In genomic region chr17:616407-616806, GRCh38 we compare ENCODE assay signal across 27 cellular contexts.
"Had no signal": no experiment of that assay in that cellular context is flagged by ENCODE, and none has a peak within 500 bp of the region (broad histone marks: within the 10 kb centered on the region; RNA-seq: fewer than 3 reads in every experiment).

No MANE protein-coding gene starts in this region.

- H3K27ac ChIP-seq: ascending aorta, brain microvascular endothelial cell, esophagus muscularis mucosa, foreskin keratinocyte, heart left ventricle, lower lobe of right lung, thoracic aorta had no signal

- H3K4me3 ChIP-seq: adrenal gland, ascending aorta, esophagus muscularis mucosa, heart left ventricle, left lung, lower lobe of right lung, thoracic aorta had no signal

- H3K4me3 Mint-ChIP-seq: activated B cell treated with CpG ODN at 0.5 μM for 24 hours; activated CD4-positive, alpha-beta T cell treated with anti-CD3 and anti-CD28 coated beads for 36 hours; activated CD8-positive, alpha-beta memory T cell treated with anti-CD3 and anti-CD28 coated beads, Interleukin-2, amount 10 ng/mL, durations not matched to agents 7 days and 5 days; activated CD8-positive, alpha-beta T cell treated with anti-CD3 and anti-CD28 coated beads, Interleukin-2, amount 10 ng/mL, durations not matched to agents 7 days and 5 days; activated naive CD8-positive, alpha-beta T cell; naive B cell; neural crest cell; T-helper 2 cell treated with Interferon-gamma antibody and Interleukin-4, amounts not matched to agents 5 μg/mL and 100 μg/mL, for 36 hours had no signal

- H3K9me3 ChIP-seq: adrenal gland, ascending aorta, esophagus muscularis mucosa, heart left ventricle, left lung, lower lobe of right lung, thoracic aorta had no signal

- H3K4me1 Mint-ChIP-seq: activated B cell treated with CpG ODN at 0.5 μM for 24 hours; activated CD4-positive, alpha-beta T cell treated with anti-CD3 and anti-CD28 coated beads for 36 hours; activated CD8-positive, alpha-beta memory T cell treated with anti-CD3 and anti-CD28 coated beads, Interleukin-2, amount 10 ng/mL, durations not matched to agents 7 days and 5 days; neural crest cell had no signal

- H3K9me3 Mint-ChIP-seq: activated B cell treated with CpG ODN at 0.5 μM for 24 hours, naive B cell had no signal

- H3K27me3 Mint-ChIP-seq: activated B cell treated with CpG ODN at 0.5 μM for 24 hours; activated CD4-positive, alpha-beta T cell treated with anti-CD3 and anti-CD28 coated beads for 36 hours; activated CD8-positive, alpha-beta memory T cell treated with anti-CD3 and anti-CD28 coated beads, Interleukin-2, amount 10 ng/mL, durations not matched to agents 7 days and 5 days; activated naive CD8-positive, alpha-beta T cell; naive B cell had no signal

- H3K27ac Mint-ChIP-seq: activated B cell treated with CpG ODN at 0.5 μM for 24 hours; activated CD4-positive, alpha-beta T cell treated with anti-CD3 and anti-CD28 coated beads for 36 hours; activated CD8-positive, alpha-beta memory T cell treated with anti-CD3 and anti-CD28 coated beads, Interleukin-2, amount 10 ng/mL, durations not matched to agents 7 days and 5 days; activated CD8-positive, alpha-beta T cell treated with anti-CD3 and anti-CD28 coated beads, Interleukin-2, amount 10 ng/mL, durations not matched to agents 7 days and 5 days; activated naive CD8-positive, alpha-beta T cell; activated T-helper 2 cell treated with anti-CD3 and anti-CD28 coated beads, Interferon-gamma antibody, Interleukin-2, Interleukin-4, amounts not matched to agents 10 μg/mL and 5 μg/mL and 100 μg/mL, durations not matched to agents 14 hours and 24 hours and 36 hours; T-helper 2 cell treated with Interferon-gamma antibody and Interleukin-4, amounts not matched to agents 5 μg/mL and 100 μg/mL, for 36 hours had no signal

- H3K27me3 ChIP-seq: adrenal gland, ascending aorta, brain microvascular endothelial cell, esophagus muscularis mucosa, foreskin keratinocyte, heart left ventricle, left lung had no signal

- H3K4me1 ChIP-seq: ascending aorta, esophagus muscularis mucosa, foreskin keratinocyte, lower lobe of right lung had no signal

- DNase-seq: activated B cell treated with CpG ODN at 0.5 μM for 24 hours; activated CD4-positive, alpha-beta T cell treated with anti-CD3 and anti-CD28 coated beads for 36 hours; activated CD8-positive, alpha-beta memory T cell treated with anti-CD3 and anti-CD28 coated beads, Interleukin-2, amount 10 ng/mL, durations not matched to agents 7 days and 5 days; activated CD8-positive, alpha-beta T cell treated with anti-CD3 and anti-CD28 coated beads, Interleukin-2, amount 10 ng/mL, durations not matched to agents 7 days and 5 days; activated T-cell treated with anti-CD3 and anti-CD28 coated beads, Interleukin-2, amount 50 U/mL, for 48 hours; adrenal gland; brain microvascular endothelial cell; caudate nucleus; cortex of kidney; foreskin keratinocyte; heart left ventricle; kidney glomerular epithelial cell; left lung; lower lobe of right lung; naive B cell; right cardiac atrium; stimulated activated CD4-positive, alpha-beta T cell treated with anti-CD3 and anti-CD28 coated beads, Interleukin-15, amount 100 ng/mL, for 24 hours; stimulated activated CD4-positive, alpha-beta T cell treated with anti-CD3 and anti-CD28 coated beads, Interleukin-2, amount 100 ng/mL, for 24 hours; stimulated activated naive CD8-positive, alpha-beta T cell treated with anti-CD3 and anti-CD28 coated beads, Interleukin-15, Interleukin-2, amounts not matched to agents 100 U/mL and 50 U/mL, for 24 hours; T-helper 1 cell had no signal

- H3K36me3 ChIP-seq: adrenal gland had no signal
